In the genomic region with DNA sequence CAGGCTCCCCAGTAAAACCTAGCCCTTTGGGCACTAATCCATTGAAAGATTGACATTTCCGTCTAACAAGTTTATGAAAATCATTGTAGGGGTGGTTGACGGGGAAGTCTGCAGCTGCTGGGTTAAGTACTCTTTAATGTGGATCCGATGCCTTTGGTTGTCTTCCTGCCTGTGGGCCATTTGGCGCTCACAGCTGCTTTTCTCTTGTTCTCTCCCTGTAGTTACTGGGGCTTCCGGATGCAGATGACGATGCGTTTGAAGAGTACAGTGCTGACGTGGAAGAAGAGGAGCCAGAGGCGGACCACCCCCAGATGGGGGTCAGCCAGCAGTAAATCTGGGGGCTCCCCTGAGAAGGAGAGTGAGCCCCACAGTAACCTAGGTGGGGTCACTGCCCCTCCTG, we compare ENCODE assay signal across 13 cellular contexts. TPM values are rescaled to one million over a fixed set of nuclear protein-coding genes. Genes with fewer than 3 reads are reported as not detected.
DNase-seq lines count a peak whose midpoint lies in the region; ATAC-seq, FAIRE-seq and TF ChIP-seq lines count a peak whose summit lies in the region.
"Had no signal": no experiment of that assay in that cellular context is flagged by ENCODE, and none has a peak within 500 bp of the region (broad histone marks: within the 10 kb centered on the region; RNA-seq: fewer than 3 reads in every experiment).

No MANE protein-coding gene starts in this region.

- H3K27ac Mint-ChIP-seq in activated CD8-positive, alpha-beta memory T cell treated with anti-CD3 and anti-CD28 coated beads, Interleukin-2, amount 10 ng/mL, durations not matched to agents 7 days and 5 days: peak overlapping the region; percentile 29
- H3K27ac Mint-ChIP-seq in activated CD8-positive, alpha-beta T cell treated with anti-CD3 and anti-CD28 coated beads, Interleukin-2, amount 10 ng/mL, durations not matched to agents 7 days and 5 days: peak overlapping the region; percentile 79
- H3K27ac Mint-ChIP-seq in naive thymus-derived CD4-positive, alpha-beta T cell: peak overlapping the region; percentile 1 to 73 (median 41)
- H3K27ac Mint-ChIP-seq: HFFc6, nephron progenitor cell had no signal

- H3K4me3 Mint-ChIP-seq in activated CD8-positive, alpha-beta memory T cell treated with anti-CD3 and anti-CD28 coated beads, Interleukin-2, amount 10 ng/mL, durations not matched to agents 7 days and 5 days: no peak overlapping the region
- peak overlapping the region; percentile 9 for H3K4me3 Mint-ChIP-seq in activated CD8-positive, alpha-beta T cell treated with anti-CD3 and anti-CD28 coated beads, Interleukin-2, amount 10 ng/mL, durations not matched to agents 7 days and 5 days
- H3K4me3 Mint-ChIP-seq in naive thymus-derived CD4-positive, alpha-beta T cell: peak overlapping the region; percentile 10 to 82 (median 58)
- H3K4me3 Mint-ChIP-seq: HFFc6, nephron progenitor cell had no signal

- TF ChIP-seq POLR2A in HepG2 (IDR thresholded peaks at IDR 0.05; ENCODE audit: insufficient read depth in 1 of 2, low read depth in 2 of 2, low read length in 2 of 2): no peak

- H3K79me2 ChIP-seq in HepG2 (ENCODE audit: insufficient read depth, low read length): no peaks in the 10 kb centered on the region

- no peaks in the 10 kb centered on the region for H4K20me1 ChIP-seq in HepG2 (ENCODE audit: insufficient read depth, low read length)

- no peak overlapping the region for H3K9ac ChIP-seq in HepG2 (ENCODE audit: insufficient read depth, low read depth, low read length)

- BruUV-seq in HepG2 (replicated peaks; lab: Mats Ljungman, UMichigan): no TSS peak

- intact Hi-C loops in naive thymus-derived CD4-positive, alpha-beta T cell (cut with micrococcal nuclease): loop anchor here in 1 of 2 donors (2.0 to 5.0 kb wide), 2 partner anchors 22 to 580 kb away; a partner anchor contains a TSS
- intact Hi-C loops in HepG2 (cut with micrococcal nuclease; ENCODE audit: unreplicated experiment): no loop called here

- no peaks in the 10 kb centered on the region for H3K9me3 Mint-ChIP-seq in activated CD8-positive, alpha-beta memory T cell treated with anti-CD3 and anti-CD28 coated beads, Interleukin-2, amount 10 ng/mL, durations not matched to agents 7 days and 5 days (ENCODE audit: low read depth)
- H3K9me3 Mint-ChIP-seq in activated CD8-positive, alpha-beta T cell treated with anti-CD3 and anti-CD28 coated beads, Interleukin-2, amount 10 ng/mL, durations not matched to agents 7 days and 5 days (ENCODE audit: insufficient read depth): no peaks in the 10 kb centered on the region
- H3K9me3 Mint-ChIP-seq in naive thymus-derived CD4-positive, alpha-beta T cell: no peaks in the 10 kb centered on the region
- H3K9me3 Mint-ChIP-seq: HFFc6, nephron progenitor cell had no signal

- no peaks in the 10 kb centered on the region for H3K27me3 ChIP-seq in naive thymus-derived CD4-positive, alpha-beta T cell (ENCODE audit: control insufficient read depth in 2 of 2, insufficient read depth in 2 of 2, low read length in 2 of 2)
- H3K27me3 ChIP-seq in HepG2 (ENCODE audit: control insufficient read depth in 1 of 2, insufficient read depth in 2 of 2, low read length in 2 of 2): no peaks in the 10 kb centered on the region
- H3K27me3 ChIP-seq: gastroesophageal sphincter had no signal

- no peaks in the 10 kb centered on the region for H3K9me3 ChIP-seq in naive thymus-derived CD4-positive, alpha-beta T cell (ENCODE audit: control insufficient read depth in 2 of 3, low read length in 3 of 3)
- H3K9me3 ChIP-seq in HepG2 (ENCODE audit: low read length): no peaks in the 10 kb centered on the region
- H3K9me3 ChIP-seq: gastroesophageal sphincter had no signal

- DNase-seq in activated CD8-positive, alpha-beta memory T cell treated with anti-CD3 and anti-CD28 coated beads, Interleukin-2, amount 10 ng/mL, durations not matched to agents 7 days and 5 days: peak; percentile 52
- DNase-seq in activated CD8-positive, alpha-beta memory T cell treated with anti-CD3 and anti-CD28 coated beads, Interleukin-2, amount 50 U/mL, for 48 hours: no peak
- peak; percentile 96 for DNase-seq in Jurkat, Clone E6-1 (ENCODE audit: low read depth, low spot score)
- peak; percentile 70 for DNase-seq in activated CD8-positive, alpha-beta T cell treated with anti-CD3 and anti-CD28 coated beads, Interleukin-2, amount 10 ng/mL, durations not matched to agents 7 days and 5 days
- peak in 7 of 9 donors; percentile 52 to 76 (median 71) for DNase-seq in naive thymus-derived CD4-positive, alpha-beta T cell
- no peak for DNase-seq in HepG2 (ENCODE audit: low spot score)
- no peak for DNase-seq in DMS 273 treated with DMSO at 0.1 percent for 48 hours (lab: John Stamatoyannopoulos, UW)
- DNase-seq: HFFc6; nephron progenitor cell; stimulated activated CD4-positive, alpha-beta T cell treated with anti-CD3 and anti-CD28 coated beads, Interleukin-12 subunit alpha, Interleukin-12 subunit beta, amount 100 ng/mL, for 4 hours had no signal

- 92% methylated on average over 9 of the region's 9 CpGs for WGBS in HepG2 (ENCODE audit: low lambda C conversion rate)

- TF ChIP-seq EP300 in HepG2 (IDR thresholded peaks at IDR 0.05; ENCODE audit: low read depth in 2 of 2, low read length in 2 of 2) (no peak), HepG2 (CRISPR knock-in tag; IDR thresholded peaks at IDR 0.05; ENCODE audit: borderline replicate concordance) (no peak)

- H3K4me1 ChIP-seq in naive thymus-derived CD4-positive, alpha-beta T cell (ENCODE audit: control insufficient read depth in 2 of 2, insufficient read depth in 2 of 2, low read length in 2 of 2): peaks cover 0 to 26% of the 10 kb centered on the region in 2 donors
- peaks cover 34% of the 10 kb centered on the region for H3K4me1 ChIP-seq in HepG2 (ENCODE audit: insufficient read depth, low read length)

- POLR2A ChIA-PET in activated CD8-positive, alpha-beta T cell treated with anti-CD3 and anti-CD28 coated beads, Interleukin-2, amount 10 ng/mL, durations not matched to agents 7 days and 5 days (lab: Charles Lee): interaction anchor here (0.5 kb wide), 1 partner anchor 369 kb away, joined by 4 read pairs; no protein-coding TSS in a partner anchor
- POLR2A ChIA-PET in naive thymus-derived CD4-positive, alpha-beta T cell (lab: Charles Lee): interaction anchor here (1.0 to 1.4 kb wide), 3 partner anchors 12 to 23 kb away, joined by 3 to 4 read pairs (median 3); a partner anchor contains a TSS
- POLR2A ChIA-PET in HepG2 (lab: Yijun Ruan, JAX): no interaction called here

- H3K27me3 Mint-ChIP-seq in activated CD8-positive, alpha-beta memory T cell treated with anti-CD3 and anti-CD28 coated beads, Interleukin-2, amount 10 ng/mL, durations not matched to agents 7 days and 5 days: no peaks in the 10 kb centered on the region
- no peaks in the 10 kb centered on the region for H3K27me3 Mint-ChIP-seq in activated CD8-positive, alpha-beta T cell treated with anti-CD3 and anti-CD28 coated beads, Interleukin-2, amount 10 ng/mL, durations not matched to agents 7 days and 5 days (ENCODE audit: low read depth)
- no peaks in the 10 kb centered on the region for H3K27me3 Mint-ChIP-seq in naive thymus-derived CD4-positive, alpha-beta T cell

- H3K4me3 ChIP-seq in Jurkat, Clone E6-1 (ENCODE audit: low read length): peak overlapping the region; percentile 47
- no peak overlapping the region for H3K4me3 ChIP-seq in naive thymus-derived CD4-positive, alpha-beta T cell (ENCODE audit: low read length)
- no peak overlapping the region for H3K4me3 ChIP-seq in HepG2 (replicated peaks in 1 of 3; ENCODE audit: insufficient read depth in 1 of 3, low read depth in 2 of 3, low read length in 3 of 3)
- H3K4me3 ChIP-seq: gastroesophageal sphincter had no signal

- in situ Hi-C loops in HepG2 (cut with HindIII; ENCODE audit: extremely low pct_ligation_motif_present, low pct_unique_long_range_greater_than_20kb): no loop called here

- no peak overlapping the region for H3K27ac ChIP-seq in naive thymus-derived CD4-positive, alpha-beta T cell (ENCODE audit: low read depth, low read length)
- no peak overlapping the region for H3K27ac ChIP-seq in HepG2 (ENCODE audit: extremely low read length, insufficient read depth, low read length)
- H3K27ac ChIP-seq: gastroesophageal sphincter had no signal

- no peak for FAIRE-seq in HepG2 (lab: Jason Lieb, UNC)
- FAIRE-seq: D721Med had no signal

- H3K4me1 Mint-ChIP-seq in activated CD8-positive, alpha-beta memory T cell treated with anti-CD3 and anti-CD28 coated beads, Interleukin-2, amount 10 ng/mL, durations not matched to agents 7 days and 5 days: peaks cover 43% of the 10 kb centered on the region
- H3K4me1 Mint-ChIP-seq in activated CD8-positive, alpha-beta T cell treated with anti-CD3 and anti-CD28 coated beads, Interleukin-2, amount 10 ng/mL, durations not matched to agents 7 days and 5 days (ENCODE audit: low read depth): peaks cover 54% of the 10 kb centered on the region
- peaks cover 23 to 56% (median 42%) of the 10 kb centered on the region in 7 donors for H3K4me1 Mint-ChIP-seq in naive thymus-derived CD4-positive, alpha-beta T cell

- CTCF ChIA-PET in activated CD8-positive, alpha-beta memory T cell treated with anti-CD3 and anti-CD28 coated beads, Interleukin-2, amount 10 ng/mL, durations not matched to agents 7 days and 5 days (lab: Charles Lee): no interaction called here
- CTCF ChIA-PET in activated CD8-positive, alpha-beta T cell treated with anti-CD3 and anti-CD28 coated beads, Interleukin-2, amount 10 ng/mL, durations not matched to agents 7 days and 5 days (lab: Charles Lee): interaction anchor here (0.8 to 1.0 kb wide), 3 partner anchors 83 to 407 kb away, joined by 3 read pairs; no protein-coding TSS in a partner anchor
- CTCF ChIA-PET in naive thymus-derived CD4-positive, alpha-beta T cell (lab: Charles Lee): interaction anchor here (0.6 to 0.9 kb wide), 2 partner anchors 255 to 570 kb away, joined by 3 read pairs; no protein-coding TSS in a partner anchor
- CTCF ChIA-PET in HepG2 (lab: Yijun Ruan, JAX; ENCODE audit: low intra/inter-chr PET ratio, low total read pairs): no interaction called here

- no peak for TF ChIP-seq CTCF in HepG2 (CRISPR knock-in tag; IDR thresholded peaks at IDR 0.05)

- ATAC-seq in activated CD8-positive, alpha-beta memory T cell treated with anti-CD3 and anti-CD28 coated beads, Interleukin-2, amount 10 ng/mL, durations not matched to agents 7 days and 5 days: peak; percentile 57
- peak; percentile 73 for ATAC-seq in activated CD8-positive, alpha-beta T cell treated with anti-CD3 and anti-CD28 coated beads, Interleukin-2, amount 10 ng/mL, durations not matched to agents 7 days and 5 days
- ATAC-seq in naive thymus-derived CD4-positive, alpha-beta T cell: peak; percentile 82
- ATAC-seq in HG03280 (IDR thresholded peaks at IDR 0.05; ENCODE audit: unreplicated experiment) (no peak), HepG2 (no peak)
- ATAC-seq: gastroesophageal sphincter had no signal

- no peak overlapping the region for H2AFZ ChIP-seq in HepG2 (ENCODE audit: low read length)

- H3K4me2 ChIP-seq in HepG2 (ENCODE audit: low read depth, low read length): no peak overlapping the region

- H3K36me3 ChIP-seq in naive thymus-derived CD4-positive, alpha-beta T cell (ENCODE audit: control insufficient read depth in 2 of 3, insufficient read depth in 3 of 3, low read length in 3 of 3): no peaks in the 10 kb centered on the region
- peaks cover 0 to 2% of the 10 kb centered on the region in 2 experiments; a peak in 2 of 5 replicates for H3K36me3 ChIP-seq in HepG2 (replicated peaks in 1 of 2; ENCODE audit: control insufficient read depth in 1 of 2, insufficient read depth in 2 of 2, low read length in 2 of 2)

- TF ChIP-seq RAD21 in HepG2 (CRISPR knock-in tag; IDR thresholded peaks at IDR 0.05): no peak

- H3K36me3 Mint-ChIP-seq in activated CD8-positive, alpha-beta memory T cell treated with anti-CD3 and anti-CD28 coated beads, Interleukin-2, amount 10 ng/mL, durations not matched to agents 7 days and 5 days: no peaks in the 10 kb centered on the region
- no peaks in the 10 kb centered on the region for H3K36me3 Mint-ChIP-seq in activated CD8-positive, alpha-beta T cell treated with anti-CD3 and anti-CD28 coated beads, Interleukin-2, amount 10 ng/mL, durations not matched to agents 7 days and 5 days (ENCODE audit: low read depth)
- H3K36me3 Mint-ChIP-seq in naive thymus-derived CD4-positive, alpha-beta T cell: peaks cover 0 to 2% (median 0%) of the 10 kb centered on the region in 5 donors

RNA-seq across cellular contexts. Expression of a gene that starts 22.4 kb away (rescaled TPM):
- total RNA-seq in activated CD8-positive, alpha-beta memory T cell treated with anti-CD3 and anti-CD28 coated beads, Interleukin-2, amount 10 ng/mL, durations not matched to agents 7 days and 5 days: 1 to 10 TPM; 2.5 to 4.4 TPM
- 7.3 TPM for polyA plus RNA-seq in Jurkat, Clone E6-1 (2012; ENCODE audit: insufficient read depth, insufficient read length)
- total RNA-seq in activated CD8-positive, alpha-beta T cell treated with anti-CD3 and anti-CD28 coated beads, Interleukin-2, amount 10 ng/mL, durations not matched to agents 7 days and 5 days: 1 to 10 TPM; 1.1 to 1.3 TPM
- total RNA-seq in naive thymus-derived CD4-positive, alpha-beta T cell: 10 to 100 TPM in 4 of 5 experiments, 1 to 10 TPM in 1; 2.7 to 38.7 (median 20.2) TPM
- polyA plus RNA-seq in naive thymus-derived CD4-positive, alpha-beta T cell: 1 to 10 TPM; 3.2 to 3.6 TPM
- 5.7 and 8.2 TPM in 2 replicates for total RNA-seq in HepG2 (2016; rRNA removed; fragmentation: Illumina TruSeq; extraction: Trizol)
- 15.1 and 17.4 TPM in 2 replicates for total RNA-seq in HepG2 (2016; cell fraction: cytosol; rRNA removed; fragmentation: Illumina TruSeq; extraction: Trizol; ENCODE audit: low read depth)
- 5.7 and 6.1 TPM in 2 replicates for total RNA-seq in HepG2 (2016; cell fraction: insoluble cytoplasmic fraction; rRNA removed; fragmentation: Illumina TruSeq; extraction: Trizol)
- 16.1 and 17.3 TPM in 2 replicates for total RNA-seq in HepG2 (2016; cell fraction: membrane; rRNA removed; fragmentation: Illumina TruSeq; extraction: Trizol)
- total RNA-seq in HepG2 (2016; cell fraction: nucleus; rRNA removed; fragmentation: Illumina TruSeq; extraction: Trizol): 5.2 and 6.6 TPM in 2 replicates
- 7.2 and 7.9 TPM in 2 replicates for polyA plus RNA-seq in HepG2 (2011; rRNA removed)
- 4.0 and 5.1 TPM in 2 replicates for polyA plus RNA-seq in HepG2 (2011; cell fraction: cytosol; rRNA removed)
- polyA plus RNA-seq in HepG2 (2011; cell fraction: nucleus; rRNA removed): 8.4 and 11.0 TPM in 2 replicates
- 4.8 and 6.5 TPM in 2 replicates for polyA plus RNA-seq in HepG2 (2012)
- polyA plus RNA-seq in HepG2 (2016; cell fraction: cytosol; fragmentation: Illumina TruSeq; extraction: Trizol; ENCODE audit: low read depth): 19.8 and 22.7 TPM in 2 replicates
- polyA plus RNA-seq in HepG2 (2016; cell fraction: insoluble cytoplasmic fraction; fragmentation: Illumina TruSeq; extraction: Trizol; ENCODE audit: low read depth): 6.6 TPM in 2 replicates
- 16.0 and 17.6 TPM in 2 replicates for polyA plus RNA-seq in HepG2 (2016; cell fraction: membrane; fragmentation: Illumina TruSeq; extraction: Trizol; ENCODE audit: low read depth)
- 7.4 and 7.9 TPM in 2 replicates for polyA plus RNA-seq in HepG2 (2016; cell fraction: nucleus; fragmentation: Illumina TruSeq; extraction: Trizol; ENCODE audit: insufficient read depth, low read depth)
- 4.1 TPM in 2 replicates for polyA minus RNA-seq in HepG2 (2011; rRNA and poly(A)+ RNA removed; ENCODE audit: low replicate concordance)
- 1.8 and 4.4 TPM in 2 replicates for polyA minus RNA-seq in HepG2 (2011; cell fraction: cytosol; rRNA and poly(A)+ RNA removed)
- polyA minus RNA-seq in HepG2 (2011; cell fraction: nucleus; rRNA and poly(A)+ RNA removed): 12.1 and 12.6 TPM in 2 replicates

Comparison
In these comparisons a context has a peak if more than half of its experiments do, and no peak if none do; other contexts are left out.
1. DNase-seq: peak in activated CD8-positive, alpha-beta memory T cell treated with anti-CD3 and anti-CD28 coated beads, Interleukin-2, amount 10 ng/mL, durations not matched to agents 7 days and 5 days (single experiment), Jurkat, Clone E6-1 (single experiment), activated CD8-positive, alpha-beta T cell treated with anti-CD3 and anti-CD28 coated beads, Interleukin-2, amount 10 ng/mL, durations not matched to agents 7 days and 5 days (single experiment) and naive thymus-derived CD4-positive, alpha-beta T cell (7 of 9); none in activated CD8-positive, alpha-beta memory T cell treated with anti-CD3 and anti-CD28 coated beads, Interleukin-2, amount 50 U/mL, for 48 hours (single experiment), HepG2 (single experiment) and DMS 273 treated with DMSO at 0.1 percent for 48 hours (single experiment).
2. ATAC-seq: peak in activated CD8-positive, alpha-beta memory T cell treated with anti-CD3 and anti-CD28 coated beads, Interleukin-2, amount 10 ng/mL, durations not matched to agents 7 days and 5 days (single experiment), activated CD8-positive, alpha-beta T cell treated with anti-CD3 and anti-CD28 coated beads, Interleukin-2, amount 10 ng/mL, durations not matched to agents 7 days and 5 days (single experiment) and naive thymus-derived CD4-positive, alpha-beta T cell (single experiment); none in HG03280 (single experiment) and HepG2 (single experiment).
3. H3K27ac Mint-ChIP-seq: peak in every context shown above with its lines; median percentile 79 in activated CD8-positive, alpha-beta T cell treated with anti-CD3 and anti-CD28 coated beads, Interleukin-2, amount 10 ng/mL, durations not matched to agents 7 days and 5 days; 41 in naive thymus-derived CD4-positive, alpha-beta T cell; 29 in activated CD8-positive, alpha-beta memory T cell treated with anti-CD3 and anti-CD28 coated beads, Interleukin-2, amount 10 ng/mL, durations not matched to agents 7 days and 5 days.
4. CTCF ChIA-PET loops: an anchor here in activated CD8-positive, alpha-beta T cell treated with anti-CD3 and anti-CD28 coated beads, Interleukin-2, amount 10 ng/mL, durations not matched to agents 7 days and 5 days (0.8 to 1.0 kb wide) and naive thymus-derived CD4-positive, alpha-beta T cell (0.6 to 0.9 kb wide); none called in activated CD8-positive, alpha-beta memory T cell treated with anti-CD3 and anti-CD28 coated beads, Interleukin-2, amount 10 ng/mL, durations not matched to agents 7 days and 5 days and HepG2.